ENCODE assay signal across 22 cellular contexts in the genomic region with DNA sequence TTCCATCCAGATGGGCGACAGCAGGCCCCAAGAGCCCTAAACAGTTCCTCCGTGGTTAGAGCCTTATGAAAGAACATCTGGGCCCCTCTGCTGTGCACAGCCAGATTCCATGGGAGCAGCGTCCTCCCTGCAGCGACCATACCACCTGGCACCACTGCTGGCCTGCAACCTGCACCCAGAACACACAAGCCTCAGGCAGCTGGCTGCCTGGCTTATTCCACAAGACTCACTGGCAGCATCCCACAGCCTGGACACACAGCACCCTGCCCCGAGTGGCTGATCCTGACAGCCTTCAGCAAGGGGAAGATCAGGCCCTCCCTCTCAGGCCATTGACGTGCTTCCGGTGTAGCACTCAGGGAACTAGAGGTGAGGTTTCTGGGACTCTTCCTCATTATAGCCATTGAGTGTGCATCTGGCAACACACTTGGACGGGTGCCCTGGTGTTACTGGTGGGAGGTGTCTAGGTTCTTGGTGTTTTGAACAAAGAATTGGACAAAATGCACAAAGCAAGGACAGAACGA. TPM values are rescaled to one million over a fixed set of nuclear protein-coding genes. Genes with fewer than 3 reads are reported as not detected.
DNase-seq lines count a peak whose midpoint lies in the region; ATAC-seq and TF ChIP-seq lines count a peak whose summit lies in the region.
"Had no signal": no experiment of that assay in that cellular context is flagged by ENCODE, and none has a peak within 500 bp of the region (broad histone marks: within the 10 kb centered on the region; RNA-seq: fewer than 3 reads in every experiment).

No MANE protein-coding gene starts in this region.

- no TSS peak for BruUV-seq in IMR-90 (replicated peaks; lab: Mats Ljungman, UMichigan)

- CTCF ChIA-PET in IMR-90 (lab: Yijun Ruan, JAX): no interaction called here
- CTCF ChIA-PET in activated CD8-positive, alpha-beta memory T cell treated with anti-CD3 and anti-CD28 coated beads, Interleukin-2, amount 10 ng/mL, durations not matched to agents 7 days and 5 days (lab: Charles Lee): no interaction called here

- peak overlapping the region; percentile 68 for H2AFZ ChIP-seq in IMR-90 (replicated peaks; ENCODE audit: low read length, poor library complexity)

- no peak overlapping the region; a peak in 1 of 4 replicates for H4K8ac ChIP-seq in IMR-90 (ENCODE audit: low read depth in 2 of 2, low read length in 2 of 2)

- H3K27me3 Mint-ChIP-seq in activated CD8-positive, alpha-beta memory T cell treated with anti-CD3 and anti-CD28 coated beads, Interleukin-2, amount 10 ng/mL, durations not matched to agents 7 days and 5 days: peaks cover 21% of the 10 kb centered on the region

- H3K27ac ChIP-seq in IMR-90 (ENCODE audit: insufficient read depth, low read length): no peak overlapping the region
- H3K27ac ChIP-seq: SJSA1 had no signal

- no peak overlapping the region for H3K4me3 Mint-ChIP-seq in activated CD8-positive, alpha-beta memory T cell treated with anti-CD3 and anti-CD28 coated beads, Interleukin-2, amount 10 ng/mL, durations not matched to agents 7 days and 5 days
- H3K4me3 Mint-ChIP-seq: CD8-positive, alpha-beta T cell had no signal

- no peak overlapping the region for H3K23ac ChIP-seq in IMR-90 (ENCODE audit: low read depth, low read length)

- H2BK20ac ChIP-seq in IMR-90 (ENCODE audit: low read depth, low read length): no peak overlapping the region

- no peaks in the 10 kb centered on the region for H3K79me1 ChIP-seq in IMR-90 (ENCODE audit: low read depth in 1 of 2, low read length in 2 of 2)

- H3K4me1 ChIP-seq in IMR-90 (ENCODE audit: control insufficient read depth, insufficient read depth, low read length): no peaks in the 10 kb centered on the region
- H3K4me1 ChIP-seq: SJSA1 had no signal

- H3K4ac ChIP-seq in IMR-90 (ENCODE audit: low read depth, low read length): no peak overlapping the region

- H3K9me1 ChIP-seq in IMR-90 (ENCODE audit: insufficient read depth, low read length): no peaks in the 10 kb centered on the region; the same call in 1 of the 2 replicates

- no peak overlapping the region for H4K91ac ChIP-seq in IMR-90 (ENCODE audit: insufficient read depth, low read depth, low read length)

- H3K4me3 ChIP-seq in IMR-90 (ENCODE audit: insufficient read depth, low read depth, low read length) (no peak overlapping the region), fibroblast of villous mesenchyme (ENCODE audit: low read depth, low read length) (no peak overlapping the region)
- H3K4me3 ChIP-seq: SJSA1 had no signal

- no peak overlapping the region for H2BK5ac ChIP-seq in IMR-90 (ENCODE audit: low read depth, low read length, poor library complexity, severe bottlenecking)

- H3K27me3 ChIP-seq in IMR-90 (ENCODE audit: control insufficient read depth, insufficient read depth, low read length): peaks cover 2% of the 10 kb centered on the region
- H3K27me3 ChIP-seq: SJSA1 had no signal

- no peak overlapping the region for H4K5ac ChIP-seq in IMR-90 (ENCODE audit: low read depth, low read length)

- H2BK120ac ChIP-seq in IMR-90 (ENCODE audit: low read depth, low read length): no peak overlapping the region

- no peak overlapping the region for H2AK5ac ChIP-seq in IMR-90 (ENCODE audit: low read depth, low read length)

- no peaks in the 10 kb centered on the region for H4K20me1 ChIP-seq in IMR-90 (ENCODE audit: insufficient read depth, low read length)

- peaks cover 2% of the 10 kb centered on the region for H3K9me3 Mint-ChIP-seq in activated CD8-positive, alpha-beta memory T cell treated with anti-CD3 and anti-CD28 coated beads, Interleukin-2, amount 10 ng/mL, durations not matched to agents 7 days and 5 days (ENCODE audit: low read depth)
- H3K9me3 Mint-ChIP-seq: CD8-positive, alpha-beta T cell had no signal

- peak; percentile 53 for DNase-seq in NCI-H2171 treated with DMSO at 0.1 percent for 48 hours (lab: John Stamatoyannopoulos, UW)
- DNase-seq in NCI-H2171 (lab: John Stamatoyannopoulos, UW): no peak
- no peak for DNase-seq in IMR-90
- peak; percentile 22 for DNase-seq in NCI-H524 treated with DMSO at 0.1 percent for 48 hours (lab: John Stamatoyannopoulos, UW)
- DNase-seq in fibroblast of villous mesenchyme (ENCODE audit: low read depth): peak; percentile 61
- no peak for DNase-seq in NCI-H1930 (lab: John Stamatoyannopoulos, UW)
- DNase-seq in NCI-H146 treated with DMSO at 0.1 percent for 48 hours (lab: John Stamatoyannopoulos, UW; ENCODE audit: unreplicated experiment): no peak
- no peak for DNase-seq in activated CD8-positive, alpha-beta memory T cell treated with anti-CD3 and anti-CD28 coated beads, Interleukin-2, amount 10 ng/mL, durations not matched to agents 7 days and 5 days
- DNase-seq: AML-193; C1 segment of cervical spinal cord; CD8-positive, alpha-beta T cell; EL; GF-D8; KBM-7; NCI-H1105 treated with DMSO at 0.1 percent for 48 hours; NCI-H187; NCI-H526 treated with DMSO at 0.1 percent for 48 hours; NK-92 treated with Interleukin-12 subunit alpha and Interleukin-12 subunit beta, amount 100 ng/mL, for 24 hours had no signal

- no peak overlapping the region for H3K18ac ChIP-seq in IMR-90 (ENCODE audit: low read depth, low read length)

- H3K27ac Mint-ChIP-seq in activated CD8-positive, alpha-beta memory T cell treated with anti-CD3 and anti-CD28 coated beads, Interleukin-2, amount 10 ng/mL, durations not matched to agents 7 days and 5 days: no peak overlapping the region
- H3K27ac Mint-ChIP-seq: CD8-positive, alpha-beta T cell had no signal

- no peak overlapping the region for H2BK15ac ChIP-seq in IMR-90 (ENCODE audit: low read depth, low read length)

- H3K36me3 ChIP-seq in IMR-90 (ENCODE audit: control insufficient read depth, insufficient read depth, low read length): no peaks in the 10 kb centered on the region
- H3K36me3 ChIP-seq: SJSA1 had no signal

- ATAC-seq in IMR-90 (ENCODE audit: low read depth): no peak
- no peak for ATAC-seq in activated CD8-positive, alpha-beta memory T cell treated with anti-CD3 and anti-CD28 coated beads, Interleukin-2, amount 10 ng/mL, durations not matched to agents 7 days and 5 days
- ATAC-seq: CD8-positive, alpha-beta T cell had no signal

- H3K56ac ChIP-seq in IMR-90 (ENCODE audit: extremely low read depth, insufficient read depth, low read length): no peak overlapping the region

- TF ChIP-seq CTCF in IMR-90 (conservative IDR thresholded peaks at IDR 0.05; ENCODE audit: low read depth, low read length) (no peak), fibroblast of villous mesenchyme (IDR thresholded peaks at IDR 0.05; ENCODE audit: insufficient read depth, low read depth, low read length) (no peak)

- dilution Hi-C loops in IMR-90 (cut with HindIII; ENCODE audit: low sequenced_read_pairs, unreplicated experiment): no loop called here

- no peak overlapping the region for H3K9ac ChIP-seq in IMR-90 (ENCODE audit: low read depth, low read length)

- no CpG with 5 or more reads among the region's 9 CpGs for WGBS in IMR-90 (ENCODE audit: extremely low coverage in 2 of 2, insufficient read length in 1 of 2), 2 experiments

- H2AK9ac ChIP-seq in IMR-90 (replicated peaks; ENCODE audit: low read depth, low read length, poor library complexity): no peak overlapping the region

- H3K9me3 ChIP-seq in IMR-90 (ENCODE audit: control insufficient read depth, insufficient read depth, low read length): peaks cover 5% of the 10 kb centered on the region

- POLR2A ChIA-PET in IMR-90 (lab: Charles Lee; ENCODE audit: unreplicated experiment): no interaction called here

- H3K4me1 Mint-ChIP-seq in activated CD8-positive, alpha-beta memory T cell treated with anti-CD3 and anti-CD28 coated beads, Interleukin-2, amount 10 ng/mL, durations not matched to agents 7 days and 5 days: peaks cover 43% of the 10 kb centered on the region

- H3K36me3 Mint-ChIP-seq in activated CD8-positive, alpha-beta memory T cell treated with anti-CD3 and anti-CD28 coated beads, Interleukin-2, amount 10 ng/mL, durations not matched to agents 7 days and 5 days: peaks cover 5% of the 10 kb centered on the region
- H3K36me3 Mint-ChIP-seq: CD8-positive, alpha-beta T cell had no signal

- in situ Hi-C loops in IMR-90 (cut with MboI; ENCODE audit: low sequenced_read_pairs): no loop called here

- intact Hi-C loops in IMR-90 (cut with micrococcal nuclease): no loop called here

- no peak overlapping the region for H3K14ac ChIP-seq in IMR-90 (replicated peaks; ENCODE audit: low read depth, low read length)

- no peak for TF ChIP-seq POLR2A in IMR-90 (IDR thresholded peaks at IDR 0.05; ENCODE audit: low read depth, low read length)

- no peak for TF ChIP-seq RAD21 in IMR-90 (IDR thresholded peaks at IDR 0.05; ENCODE audit: low read length)

- H3K4me2 ChIP-seq in IMR-90 (ENCODE audit: low read depth, low read length): peak overlapping the region; percentile 61; the same call in 1 of the 2 replicates

TF ChIP-seq in IMR-90, 13 proteins besides CTCF, POLR2A, EP300 and RAD21 (continues in another document):
- TF ChIP-seq FOS (IDR thresholded peaks at IDR 0.05; ENCODE audit: low read depth, low read length) (no peak), BHLHE40 (IDR thresholded peaks at IDR 0.05; ENCODE audit: low read depth, low read length) (no peak), MAFK (IDR thresholded peaks at IDR 0.05; ENCODE audit: low read depth, low read length) (no peak), RFX5 (IDR thresholded peaks at IDR 0.05; ENCODE audit: low read depth, low read length) (no peak), CEBPB (IDR thresholded peaks at IDR 0.05; ENCODE audit: low read depth, low read length) (no peak)

RNA-seq across cellular contexts. Expression of a gene that starts 33.7 kb away (rescaled TPM):
- total RNA-seq in IMR-90 (2012; rRNA removed) (14.9 and 18.1 TPM in 2 replicates), fibroblast of villous mesenchyme (16.1 and 35.4 TPM in 2 replicates)
- 7.2 and 7.3 TPM in 2 replicates for polyA plus RNA-seq in IMR-90 (2012; rRNA removed)
- polyA plus RNA-seq in IMR-90 (2012; cell fraction: cytosol; rRNA removed): 2.3 and 4.7 TPM in 2 replicates
- polyA plus RNA-seq in IMR-90 (2012; cell fraction: nucleus; rRNA removed; ENCODE audit: low replicate concordance): 7.2 and 11.8 TPM in 2 replicates
- total RNA-seq in activated CD8-positive, alpha-beta memory T cell treated with anti-CD3 and anti-CD28 coated beads, Interleukin-2, amount 10 ng/mL, durations not matched to agents 7 days and 5 days: 10 to 100 TPM; 19.2 to 28.1 TPM

RNA-seq across cellular contexts. Expression of a gene that starts 37.5 kb away (rescaled TPM):
- not detected in 2 replicates for total RNA-seq in IMR-90 (2012; rRNA removed)
- not detected in 2 replicates for polyA plus RNA-seq in IMR-90 (2012; rRNA removed)
- not detected in 2 replicates for polyA plus RNA-seq in IMR-90 (2012; cell fraction: cytosol; rRNA removed)
- polyA plus RNA-seq in IMR-90 (2012; cell fraction: nucleus; rRNA removed; ENCODE audit: low replicate concordance): not detected in 2 replicates
- under 0.01 TPM in 1 of 2 replicates, not detected in the other for total RNA-seq in fibroblast of villous mesenchyme
- total RNA-seq in activated CD8-positive, alpha-beta memory T cell treated with anti-CD3 and anti-CD28 coated beads, Interleukin-2, amount 10 ng/mL, durations not matched to agents 7 days and 5 days: not detected
- total RNA-seq: A172; CD8-positive, alpha-beta T cell; SJSA1; T-helper 1 cell treated with Interleukin-12 subunit alpha and Interleukin-12 subunit beta and Interleukin-4 antibody, amounts not matched to agents 30 ng/mL and 1 ng/mL, for 36 hours had no signal
- polyA plus RNA-seq: AG04450 had no signal

RNA-seq across cellular contexts. Expression of a gene that starts 41.2 kb away (rescaled TPM):
- total RNA-seq in IMR-90 (2012; rRNA removed) (not detected in 2 replicates), fibroblast of villous mesenchyme (not detected in 2 replicates)
- not detected in 2 replicates for polyA plus RNA-seq in IMR-90 (2012; rRNA removed)
- polyA plus RNA-seq in IMR-90 (2012; cell fraction: cytosol; rRNA removed): not detected in 2 replicates
- polyA plus RNA-seq in IMR-90 (2012; cell fraction: nucleus; rRNA removed; ENCODE audit: low replicate concordance): not detected in 2 replicates
- total RNA-seq in activated CD8-positive, alpha-beta memory T cell treated with anti-CD3 and anti-CD28 coated beads, Interleukin-2, amount 10 ng/mL, durations not matched to agents 7 days and 5 days: not detected
- total RNA-seq: A172; CD8-positive, alpha-beta T cell; SJSA1; T-helper 1 cell treated with Interleukin-12 subunit alpha and Interleukin-12 subunit beta and Interleukin-4 antibody, amounts not matched to agents 30 ng/mL and 1 ng/mL, for 36 hours had no signal
- polyA plus RNA-seq: AG04450 had no signal

Comparison
In these comparisons a context has a peak if more than half of its experiments do, and no peak if none do; other contexts are left out.
1. DNase-seq: peak in NCI-H2171 treated with DMSO at 0.1 percent for 48 hours (single experiment), NCI-H524 treated with DMSO at 0.1 percent for 48 hours (single experiment) and fibroblast of villous mesenchyme (single experiment); none in NCI-H2171 (single experiment), IMR-90 (single experiment), NCI-H1930 (0 of 2), NCI-H146 treated with DMSO at 0.1 percent for 48 hours (single experiment) and activated CD8-positive, alpha-beta memory T cell treated with anti-CD3 and anti-CD28 coated beads, Interleukin-2, amount 10 ng/mL, durations not matched to agents 7 days and 5 days (single experiment).